ENCODE assay signal across 10 cellular contexts in the genomic region with DNA sequence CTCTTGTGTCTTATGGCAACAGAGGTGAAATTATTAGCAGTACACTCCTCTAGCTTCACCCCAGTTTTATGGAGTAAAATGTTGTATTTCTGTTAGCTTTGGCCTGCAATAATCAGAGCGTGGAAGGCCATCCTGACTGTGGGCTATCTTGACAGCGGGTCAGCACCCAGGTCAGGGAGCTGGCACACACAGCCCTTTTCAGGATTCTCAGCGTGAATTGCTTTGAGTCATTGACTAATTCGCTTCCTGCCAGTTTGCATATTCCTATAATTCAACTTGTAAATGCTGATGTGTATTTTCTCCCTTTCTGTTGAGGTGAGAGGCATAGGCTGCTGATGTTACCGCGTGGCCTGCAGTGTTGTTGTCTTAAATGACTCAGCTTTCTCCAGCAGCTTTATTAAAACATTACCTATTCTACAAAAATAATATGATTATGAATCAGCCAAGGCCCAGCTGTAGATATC.
DNase-seq lines count a peak whose midpoint lies in the region; ATAC-seq and TF ChIP-seq lines count a peak whose summit lies in the region.
"Had no signal": no experiment of that assay in that cellular context is flagged by ENCODE, and none has a peak within 500 bp of the region (broad histone marks: within the 10 kb centered on the region; RNA-seq: fewer than 3 reads in every experiment).

No MANE protein-coding gene starts in this region.

- no peak overlapping the region for H2BK15ac ChIP-seq in H9 (ENCODE audit: low read depth, low read length)

- peaks cover 3% of the 10 kb centered on the region for H3K79me1 ChIP-seq in H9 (ENCODE audit: insufficient read depth, low read depth, low read length, poor library complexity, severe bottlenecking)

- no peak for TF ChIP-seq CTCF in H9 (conservative IDR thresholded peaks at IDR 0.05)
- TF ChIP-seq CTCF in esophagus squamous epithelium (IDR thresholded peaks at IDR 0.05), result no peak

- H4K8ac ChIP-seq in H9 (replicated peaks; ENCODE audit: insufficient read length, low read depth, low read length), result no peak overlapping the region

- H2BK20ac ChIP-seq in H9 (ENCODE audit: low read depth, low read length, poor library complexity, severe bottlenecking), result no peak overlapping the region

- intact Hi-C loops in left colon (cut with DNase I, micrococcal nuclease) (no loop called here), esophagus squamous epithelium (cut with DNase I) (no loop called here)

- H3K9me3 Mint-ChIP-seq in H9, result no peaks in the 10 kb centered on the region

- H2AFZ ChIP-seq in H9 (ENCODE audit: low read length), result no peak overlapping the region

- H3K27ac ChIP-seq in H9 (ENCODE audit: insufficient read length, low read depth, low read length) (no peak overlapping the region), esophagus squamous epithelium (peak overlapping the region in 2 of 4 donors; percentile 1 to 20)

- no peaks in the 10 kb centered on the region for H4K20me1 ChIP-seq in H9 (ENCODE audit: control insufficient read depth, insufficient read depth, insufficient read length)

- H2BK120ac ChIP-seq in H9 (ENCODE audit: low read depth, low read length, poor library complexity, severe bottlenecking), result no peak overlapping the region

- H3K56ac ChIP-seq in H9 (ENCODE audit: insufficient read length, low read depth, low read length), result no peak overlapping the region

- peak; percentile 89 for DNase-seq in A172 (ENCODE audit: low spot score)
- no peak for DNase-seq in H9
- peak; percentile 68 for DNase-seq in amniotic epithelial cell (ENCODE audit: low read depth)
- no peak for DNase-seq in left colon
- no peak for DNase-seq in medulla oblongata (ENCODE audit: extremely low spot score)
- no peak for DNase-seq in superior temporal gyrus (ENCODE audit: extremely low spot score)
- no peak for DNase-seq in esophagus squamous epithelium (lab: John Stamatoyannopoulos, UW)
- DNase-seq: NCI-H1417 treated with DMSO at 0.1 percent for 48 hours had no signal

- H2BK5ac ChIP-seq in H9 (ENCODE audit: insufficient read length, low read length), result no peak overlapping the region

- peaks cover 6% of the 10 kb centered on the region; the same call in 1 of the 2 replicates for H3K79me2 ChIP-seq in H9 (ENCODE audit: insufficient read depth, low read length)

- H4K5ac ChIP-seq in H9 (ENCODE audit: insufficient read length, low read depth, low read length), result no peak overlapping the region

- H2AK5ac ChIP-seq in H9 (ENCODE audit: insufficient read length, low read length), result no peak overlapping the region

- WGBS in H9 (ENCODE audit: extremely low coverage, insufficient read length, low lambda C conversion rate), result no CpG with 5 or more reads among the region's 6 CpGs
- 41 to 65% methylated on average over 6 of the region's 6 CpGs for WGBS in esophagus squamous epithelium, 2 donors

- H3K27me3 Mint-ChIP-seq in H9 (ENCODE audit: low read depth), result no peaks in the 10 kb centered on the region

- H3K27ac Mint-ChIP-seq in H9, result peak overlapping the region; percentile 3 to 78 (median 5); a peak in 5 of 7 replicates

- ATAC-seq in left colon (peak; percentile 17), GM21786 (IDR thresholded peaks at IDR 0.05; ENCODE audit: unreplicated experiment) (no peak)

- no peak overlapping the region for H4K91ac ChIP-seq in H9 (ENCODE audit: insufficient read length, low read depth, low read length)

- H3K9ac ChIP-seq in H9 (ENCODE audit: extremely low read depth, insufficient read length, low read length), result no peak overlapping the region

- H3K4me1 Mint-ChIP-seq in H9, result peaks cover 46% of the 10 kb centered on the region in 2 experiments

- no peak overlapping the region for H3K4me2 ChIP-seq in H9 (ENCODE audit: insufficient read depth, insufficient read length, low read length)

- H3K18ac ChIP-seq in H9 (ENCODE audit: insufficient read length, low read depth, low read length), result no peak overlapping the region

- H3K4me3 ChIP-seq in esophagus squamous epithelium, result no peak overlapping the region
- H3K4me3 ChIP-seq: skin epidermis had no signal

- H3K4me3 Mint-ChIP-seq in H9, result peak overlapping the region in 1 of 2 experiments; percentile 47; a peak in 1 of 5 replicates

- no peak overlapping the region for H2BK12ac ChIP-seq in H9 (ENCODE audit: insufficient read length, low read depth, low read length)

- TF ChIP-seq POLR2A in esophagus squamous epithelium (IDR thresholded peaks at IDR 0.05), result no peak

- no peak overlapping the region for H3K14ac ChIP-seq in H9 (ENCODE audit: insufficient read depth, low read length)

- peaks cover 0 to 61% (median 2%) of the 10 kb centered on the region in 3 donors for H3K36me3 ChIP-seq in esophagus squamous epithelium

- H3K27me3 ChIP-seq in H9 (ENCODE audit: insufficient read depth, low read length) (no peaks in the 10 kb centered on the region), esophagus squamous epithelium (no peaks in the 10 kb centered on the region)

- H3K9me3 ChIP-seq in H9 (ENCODE audit: control insufficient read depth, low read depth, low read length) (no peaks in the 10 kb centered on the region), esophagus squamous epithelium (no peaks in the 10 kb centered on the region)

- no peaks in the 10 kb centered on the region for H3K23me2 ChIP-seq in H9 (ENCODE audit: insufficient read length, low read depth, low read length, poor library complexity, severe bottlenecking)

- peaks cover 8% of the 10 kb centered on the region; the same call in 1 of the 2 replicates for H3K4me1 ChIP-seq in H9 (ENCODE audit: insufficient read depth, low read length)
- peaks cover 0 to 55% (median 4%) of the 10 kb centered on the region in 3 donors for H3K4me1 ChIP-seq in esophagus squamous epithelium

- H3T11ph ChIP-seq in H9 (ENCODE audit: low read length), result no peak overlapping the region

- no peak overlapping the region for H3K4ac ChIP-seq in H9 (ENCODE audit: low read depth, low read length)

- H3K36me3 Mint-ChIP-seq in H9 (ENCODE audit: insufficient read depth in 1 of 3, low read depth in 3 of 3), result peaks cover 23 to 48% (median 37%) of the 10 kb centered on the region in 3 experiments

- H3K23ac ChIP-seq in H9 (ENCODE audit: insufficient read length, low read depth, low read length), result no peak overlapping the region

Comparison
In these comparisons a context has a peak if more than half of its experiments do, and no peak if none do; other contexts are left out.
1. DNase-seq: peak in A172 (single experiment) and amniotic epithelial cell (single experiment); none in H9 (single experiment), left colon (0 of 2), medulla oblongata (single experiment), superior temporal gyrus (single experiment) and esophagus squamous epithelium (single experiment).